ENCODE assay signal across 8 cellular contexts in genomic region chr2:237691908-237692600, GRCh38.
A peak's percentile ranks its signal among the peaks of the same experiment; 100 is the strongest.
DNase-seq lines count a peak whose midpoint lies in the region; ATAC-seq and TF ChIP-seq lines count a peak whose summit lies in the region.

No MANE protein-coding gene starts in this region.

- H3K27me3 ChIP-seq in GM23338 (ENCODE audit: insufficient read depth) (peaks cover 6% of the 10 kb centered on the region; the same call in 1 of the 2 replicates), Loucy (ENCODE audit: insufficient read depth, low read length, poor library complexity, severe bottlenecking) (no peaks in the 10 kb centered on the region), SK-N-SH (ENCODE audit: insufficient read depth) (no peaks in the 10 kb centered on the region), parathyroid adenoma (ENCODE audit: control insufficient read depth, insufficient read depth, low read length) (no peaks in the 10 kb centered on the region), upper lobe of right lung (no peaks in the 10 kb centered on the region)

- no peak for TF ChIP-seq RAD21 in SK-N-SH (IDR thresholded peaks at IDR 0.05; ENCODE audit: low read length)

- intact Hi-C loops in Right ventricle myocardium inferior (cut with DNase I) (loop anchor here (2.0 to 5.0 kb wide), 2 partner anchors 17 to 40 kb away; no protein-coding TSS in a partner anchor), upper lobe of right lung (cut with DNase I) (no loop called here)

- peak overlapping the region; percentile 93 for H3K4me3 ChIP-seq in GM23338
- H3K4me3 ChIP-seq in Loucy (ENCODE audit: low read length, poor library complexity, severe bottlenecking), result peak overlapping the region; percentile 83
- H3K4me3 ChIP-seq in SK-N-SH (ENCODE audit: low read depth in 2 of 2, low read length in 1 of 2), result peak overlapping the region; percentile 82 to 84
- peak overlapping the region; percentile 85 for H3K4me3 ChIP-seq in parathyroid adenoma (ENCODE audit: low read depth, low read length)
- peak overlapping the region; percentile 88 for H3K4me3 ChIP-seq in upper lobe of right lung

- peak overlapping the region; percentile 89 for H3K4me2 ChIP-seq in GM23338
- peak overlapping the region; percentile 95 for H3K4me2 ChIP-seq in Loucy (ENCODE audit: low read depth, low read length, poor library complexity, severe bottlenecking)
- H3K4me2 ChIP-seq in SK-N-SH, result peak overlapping the region; percentile 84
- peak overlapping the region; percentile 94 for H3K4me2 ChIP-seq in parathyroid adenoma (ENCODE audit: low read length)

- H3K9ac ChIP-seq in Loucy (ENCODE audit: low read depth, low read length, poor library complexity, severe bottlenecking) (peak overlapping the region; percentile 98), SK-N-SH (peak overlapping the region; percentile 98), parathyroid adenoma (peak overlapping the region; percentile 40)

- peak; percentile 92 for DNase-seq in EH (ENCODE audit: low read depth)
- DNase-seq in GM23338 (ENCODE audit: low spot score), result peak; percentile 98
- peak; percentile 99 for DNase-seq in SK-N-SH
- DNase-seq in Right ventricle myocardium inferior (ENCODE audit: missing footprints), result no peak
- peak; percentile 99 for DNase-seq in upper lobe of right lung

- POLR2A ChIA-PET in SK-N-SH (lab: Yijun Ruan, JAX), result no interaction called here

- H3K27me3 Mint-ChIP-seq in GM23338 (ENCODE audit: insufficient read depth, low read depth, poor library complexity), result peaks cover 10% of the 10 kb centered on the region
- H3K27me3 Mint-ChIP-seq in activated naive CD4-positive, alpha-beta T cell treated with anti-CD3 and anti-CD28 coated beads, Interleukin-2, amount 50 U/mL, for 24 hours, result no peaks in the 10 kb centered on the region

- WGBS in SK-N-SH (ENCODE audit: low lambda C conversion rate), result under 1% methylated on average over 28 of the region's 94 CpGs

- H3K4me3 Mint-ChIP-seq in GM23338, result peak overlapping the region; percentile 69
- peak overlapping the region; percentile 99 for H3K4me3 Mint-ChIP-seq in activated naive CD4-positive, alpha-beta T cell treated with anti-CD3 and anti-CD28 coated beads, Interleukin-2, amount 50 U/mL, for 24 hours

- peaks cover 43% of the 10 kb centered on the region for H3K4me1 Mint-ChIP-seq in GM23338
- H3K4me1 Mint-ChIP-seq in activated naive CD4-positive, alpha-beta T cell treated with anti-CD3 and anti-CD28 coated beads, Interleukin-2, amount 50 U/mL, for 24 hours, result peaks cover 74% of the 10 kb centered on the region

- no peak for TF ChIP-seq CTCF in GM23338 (conservative IDR thresholded peaks at IDR 0.05; ENCODE audit: low read depth in 2 of 2)
- TF ChIP-seq CTCF in Loucy (conservative IDR thresholded peaks at IDR 0.05; ENCODE audit: low read length), result no peak
- no peak for TF ChIP-seq CTCF in SK-N-SH (IDR thresholded peaks at IDR 0.05)
- TF ChIP-seq CTCF in parathyroid adenoma (IDR thresholded peaks at IDR 0.05), result no peak
- no peak for TF ChIP-seq CTCF in upper lobe of right lung (IDR thresholded peaks at IDR 0.05)

- H3K27ac Mint-ChIP-seq in GM23338, result no peak overlapping the region
- H3K27ac Mint-ChIP-seq in activated naive CD4-positive, alpha-beta T cell treated with anti-CD3 and anti-CD28 coated beads, Interleukin-2, amount 50 U/mL, for 24 hours, result peak overlapping the region; percentile 99

- TF ChIP-seq EP300 in SK-N-SH (IDR thresholded peaks at IDR 0.05; ENCODE audit: borderline replicate concordance in 1 of 2, low read depth in 1 of 2, low read length in 1 of 2), result no peak

- H3K79me2 ChIP-seq in GM23338 (replicated peaks; ENCODE audit: insufficient read depth) (peaks cover 47% of the 10 kb centered on the region), Loucy (ENCODE audit: insufficient read depth, low read length) (peaks cover 54% of the 10 kb centered on the region), SK-N-SH (ENCODE audit: insufficient read depth) (peaks cover 73% of the 10 kb centered on the region), parathyroid adenoma (peaks cover 23% of the 10 kb centered on the region)

- peaks cover 8% of the 10 kb centered on the region; the same call in 1 of the 2 replicates for H3F3A ChIP-seq in GM23338 (replicated peaks; ENCODE audit: low read depth)
- H3F3A ChIP-seq in Loucy (ENCODE audit: low read depth), result peaks cover 13% of the 10 kb centered on the region
- peaks cover 33% of the 10 kb centered on the region for H3F3A ChIP-seq in SK-N-SH (replicated peaks; ENCODE audit: insufficient read depth)

- CTCF ChIA-PET in SK-N-SH (lab: Yijun Ruan, JAX), result interaction anchor here (0.9 to 10.7 kb wide), 9 partner anchors 9 to 179 kb away, joined by 3 to 150 read pairs (median 5); no protein-coding TSS in a partner anchor

- H3K27ac ChIP-seq in GM23338 (ENCODE audit: low read depth) (no peak overlapping the region), SK-N-SH (ENCODE audit: low read depth in 2 of 2, low read length in 1 of 2) (peak overlapping the region; percentile 60 to 88), parathyroid adenoma (peak overlapping the region; percentile 78), upper lobe of right lung (peak overlapping the region; percentile 98)

- H4K20me1 ChIP-seq in GM23338 (replicated peaks; ENCODE audit: insufficient read depth) (peaks cover 41% of the 10 kb centered on the region), Loucy (ENCODE audit: insufficient read depth, low read length, poor library complexity, severe bottlenecking) (peaks cover 30% of the 10 kb centered on the region), SK-N-SH (ENCODE audit: insufficient read depth) (peaks cover 21% of the 10 kb centered on the region)

- peaks cover 3% of the 10 kb centered on the region; the same call in 2 of the 3 replicates for H3K36me3 Mint-ChIP-seq in GM23338 (ENCODE audit: low read depth)
- peaks cover 4% of the 10 kb centered on the region for H3K36me3 Mint-ChIP-seq in activated naive CD4-positive, alpha-beta T cell treated with anti-CD3 and anti-CD28 coated beads, Interleukin-2, amount 50 U/mL, for 24 hours

- H3K9me3 ChIP-seq in Loucy (ENCODE audit: insufficient read depth, low read depth, low read length) (no peaks in the 10 kb centered on the region), SK-N-SH (no peaks in the 10 kb centered on the region), parathyroid adenoma (ENCODE audit: control insufficient read depth, low read length) (no peaks in the 10 kb centered on the region), upper lobe of right lung (no peaks in the 10 kb centered on the region)

- peak overlapping the region; percentile 59; the same call in 1 of the 2 replicates for H2AFZ ChIP-seq in GM23338
- H2AFZ ChIP-seq in Loucy (ENCODE audit: low read length), result peak overlapping the region; percentile 57
- peak overlapping the region; percentile 8; the same call in 1 of the 2 replicates for H2AFZ ChIP-seq in SK-N-SH (ENCODE audit: low read depth)
- peak overlapping the region; percentile 91 for H2AFZ ChIP-seq in parathyroid adenoma

- H3K36me3 ChIP-seq in GM23338 (ENCODE audit: insufficient read depth), result no peaks in the 10 kb centered on the region
- H3K36me3 ChIP-seq in Loucy (ENCODE audit: insufficient read depth, low read length), result no peaks in the 10 kb centered on the region
- no peaks in the 10 kb centered on the region for H3K36me3 ChIP-seq in SK-N-SH (replicated peaks in 1 of 2; ENCODE audit: control insufficient read depth in 1 of 2, insufficient read depth in 2 of 2, low read length in 1 of 2)
- H3K36me3 ChIP-seq in parathyroid adenoma (ENCODE audit: control insufficient read depth, insufficient read depth, low read length), result no peaks in the 10 kb centered on the region
- H3K36me3 ChIP-seq in upper lobe of right lung, result no peaks in the 10 kb centered on the region

- no peaks in the 10 kb centered on the region; the same call in 2 of the 3 replicates for H3K9me3 Mint-ChIP-seq in GM23338
- no peaks in the 10 kb centered on the region for H3K9me3 Mint-ChIP-seq in activated naive CD4-positive, alpha-beta T cell treated with anti-CD3 and anti-CD28 coated beads, Interleukin-2, amount 50 U/mL, for 24 hours

- H3K9me2 ChIP-seq in GM23338 (ENCODE audit: insufficient read depth) (no peaks in the 10 kb centered on the region), Loucy (replicated peaks; ENCODE audit: low read depth, low read length) (no peaks in the 10 kb centered on the region), SK-N-SH (no peaks in the 10 kb centered on the region)

- ATAC-seq in GM23338 (peak; percentile 70), Right ventricle myocardium inferior (peak; percentile 78), upper lobe of right lung (peak; percentile 89)

- H3K4me1 ChIP-seq in GM23338 (ENCODE audit: insufficient read depth) (peaks cover 36% of the 10 kb centered on the region), Loucy (ENCODE audit: insufficient read depth, low read length, poor library complexity, severe bottlenecking) (peaks cover 69% of the 10 kb centered on the region), SK-N-SH (ENCODE audit: control insufficient read depth in 1 of 2, insufficient read depth in 2 of 2, low read depth in 1 of 2, low read length in 1 of 2) (peaks cover 50 to 53% of the 10 kb centered on the region in 2 experiments), parathyroid adenoma (peaks cover 48% of the 10 kb centered on the region), upper lobe of right lung (peaks cover 79% of the 10 kb centered on the region)

TF ChIP-seq in SK-N-SH, 30 proteins besides CTCF, POLR2A, EP300 and RAD21 (continues in another document):
- no peak for TF ChIP-seq ZBTB33 (IDR thresholded peaks at IDR 0.05; ENCODE audit: borderline replicate concordance, low read depth)
- TF ChIP-seq ELF1 (IDR thresholded peaks at IDR 0.05), result no peak; the same call in 1 of the 2 replicates
- TF ChIP-seq CHD2 (IDR thresholded peaks at IDR 0.05; ENCODE audit: low read length, partially characterized antibody), result no peak

Comparison
In these comparisons a context has a peak if more than half of its experiments do, and no peak if none do; other contexts are left out.
1. H2AFZ ChIP-seq: peak in every context shown above with its lines; median percentile 91 in parathyroid adenoma; 59 in GM23338; 57 in Loucy; 8 in SK-N-SH.
2. H3K9ac ChIP-seq: peak in every context shown above with its lines; median percentile 98 in Loucy; 98 in SK-N-SH; 40 in parathyroid adenoma.